ENCODE assay signal across 8 cellular contexts in genomic region chr2:218395456-218395825, GRCh38. TPM values are rescaled to one million over a fixed set of nuclear protein-coding genes. Genes with fewer than 3 reads are reported as not detected.
DNase-seq lines count a peak whose midpoint lies in the region; ATAC-seq and TF ChIP-seq lines count a peak whose summit lies in the region.

No MANE protein-coding gene starts in this region.

- 28% methylated on average over 16 of the region's 16 CpGs for WGBS in body of pancreas, 2 donors

- H3K27ac Mint-ChIP-seq in activated naive CD4-positive, alpha-beta T cell treated with anti-CD3 and anti-CD28 coated beads for 36 hours: no peak overlapping the region
- H3K27ac Mint-ChIP-seq in memory B cell: peak overlapping the region; percentile 94

- no peak for TF ChIP-seq POLR2A in body of pancreas (IDR thresholded peaks at IDR 0.05)

- H3K4me3 Mint-ChIP-seq in activated naive CD4-positive, alpha-beta T cell treated with anti-CD3 and anti-CD28 coated beads for 36 hours: peak overlapping the region; percentile 88
- peak overlapping the region; percentile 94 for H3K4me3 Mint-ChIP-seq in memory B cell

- no peaks in the 10 kb centered on the region for H3K27me3 ChIP-seq in body of pancreas
- H3K27me3 ChIP-seq in upper lobe of right lung: no peaks in the 10 kb centered on the region

- ATAC-seq in body of pancreas: no peak
- no peak for ATAC-seq in memory B cell (ENCODE audit: low read depth)
- ATAC-seq in upper lobe of right lung: no peak

- H3K9me3 Mint-ChIP-seq in activated naive CD4-positive, alpha-beta T cell treated with anti-CD3 and anti-CD28 coated beads for 36 hours: no peaks in the 10 kb centered on the region
- H3K9me3 Mint-ChIP-seq in memory B cell: no peaks in the 10 kb centered on the region

- H3K27me3 Mint-ChIP-seq in activated naive CD4-positive, alpha-beta T cell treated with anti-CD3 and anti-CD28 coated beads for 36 hours (ENCODE audit: low read depth): peaks cover 11% of the 10 kb centered on the region
- H3K27me3 Mint-ChIP-seq in memory B cell: no peaks in the 10 kb centered on the region

- no peak for DNase-seq in activated naive CD4-positive, alpha-beta T cell treated with anti-CD3 and anti-CD28 coated beads for 36 hours
- no peak for DNase-seq in activated naive CD4-positive, alpha-beta T cell treated with anti-CD3 and anti-CD28 coated beads, Interleukin-2, amount 50 U/mL, for 16 hours
- no peak for DNase-seq in body of pancreas
- no peak for DNase-seq in memory B cell (ENCODE audit: low spot score in 2 of 2)
- DNase-seq in upper lobe of right lung: peak; percentile 73
- no peak for DNase-seq in DMS 273 treated with DMSO at 0.1 percent for 48 hours (lab: John Stamatoyannopoulos, UW)
- no peak for DNase-seq in activated effector memory CD4-positive, alpha-beta T cell treated with Interleukin-2 at 50 U/mL for 16 hours
- DNase-seq in NCI-H1417 (lab: John Stamatoyannopoulos, UW): no peak

- H3K4me1 Mint-ChIP-seq in activated naive CD4-positive, alpha-beta T cell treated with anti-CD3 and anti-CD28 coated beads for 36 hours (ENCODE audit: low read depth): peaks cover 23% of the 10 kb centered on the region
- peaks cover 25% of the 10 kb centered on the region for H3K4me1 Mint-ChIP-seq in memory B cell

- peaks cover 36% of the 10 kb centered on the region for H3K4me1 ChIP-seq in body of pancreas
- peaks cover 20% of the 10 kb centered on the region for H3K4me1 ChIP-seq in upper lobe of right lung

- intact Hi-C loops in activated naive CD4-positive, alpha-beta T cell treated with anti-CD3 and anti-CD28 coated beads for 36 hours (cut with micrococcal nuclease): loop anchor here (5.0 to 10.0 kb wide), 3 partner anchors 78 to 859 kb away; partner anchors contain the start of genes TUBA4A and TUBA4B
- intact Hi-C loops in body of pancreas (cut with DNase I): no loop called here
- intact Hi-C loops in upper lobe of right lung (cut with DNase I): loop anchor here (10.0 kb wide), 1 partner anchor 101 kb away; the partner anchor contains the start of gene TMBIM1

- H3K4me3 ChIP-seq in body of pancreas (no peak overlapping the region), upper lobe of right lung (peak overlapping the region; percentile 79)

- CTCF ChIA-PET in activated naive CD4-positive, alpha-beta T cell treated with anti-CD3 and anti-CD28 coated beads for 36 hours (lab: Charles Lee): interaction anchor here (0.9 to 1.0 kb wide), 2 partner anchors 22 to 25 kb away, joined by 3 read pairs; no protein-coding TSS in a partner anchor

- TF ChIP-seq CTCF in body of pancreas (IDR thresholded peaks at IDR 0.05) (no peak), upper lobe of right lung (IDR thresholded peaks at IDR 0.05) (no peak)

- H3K27ac ChIP-seq in body of pancreas (peak overlapping the region; percentile 95 to 100 (median 98)), upper lobe of right lung (peak overlapping the region; percentile 100)

- H3K9me3 ChIP-seq in body of pancreas (no peaks in the 10 kb centered on the region), upper lobe of right lung (no peaks in the 10 kb centered on the region)

- no peaks in the 10 kb centered on the region for H3K36me3 Mint-ChIP-seq in activated naive CD4-positive, alpha-beta T cell treated with anti-CD3 and anti-CD28 coated beads for 36 hours (ENCODE audit: low read depth)
- H3K36me3 Mint-ChIP-seq in memory B cell: no peaks in the 10 kb centered on the region

- H3K36me3 ChIP-seq in body of pancreas (replicated peaks in 1 of 2; ENCODE audit: insufficient read depth in 1 of 2, low read depth in 2 of 2) (no peaks in the 10 kb centered on the region), upper lobe of right lung (no peaks in the 10 kb centered on the region)

RNA-seq across cellular contexts. Expression of gene CTDSP1, which starts 4.2 kb away (rescaled TPM):
- total RNA-seq in activated naive CD4-positive, alpha-beta T cell treated with anti-CD3 and anti-CD28 coated beads for 36 hours: 10 to 100 TPM; 26.1 to 26.2 TPM
- total RNA-seq in body of pancreas (10 to 100 TPM; 67.2 to 98.9 TPM), upper lobe of right lung (169 TPM)

RNA-seq across cellular contexts. Expression of gene SLC11A1, which starts 13.4 kb away (rescaled TPM):
- not detected for total RNA-seq in activated naive CD4-positive, alpha-beta T cell treated with anti-CD3 and anti-CD28 coated beads for 36 hours
- 1 to 10 TPM; 3.0 to 7.3 TPM for total RNA-seq in body of pancreas
- 302 TPM for total RNA-seq in upper lobe of right lung

RNA-seq across cellular contexts. Expression of gene VIL1, which starts 23.5 kb away (rescaled TPM):
- total RNA-seq in activated naive CD4-positive, alpha-beta T cell treated with anti-CD3 and anti-CD28 coated beads for 36 hours: not detected
- 10 to 100 TPM; 15.3 to 15.8 TPM for total RNA-seq in body of pancreas
- total RNA-seq in upper lobe of right lung: not detected

RNA-seq across cellular contexts. Expression of gene CATIP, which starts 38.8 kb away (rescaled TPM):
- not detected for total RNA-seq in activated naive CD4-positive, alpha-beta T cell treated with anti-CD3 and anti-CD28 coated beads for 36 hours
- total RNA-seq in body of pancreas: under 1 TPM; 0.33 to 0.52 TPM
- 0.64 TPM for total RNA-seq in upper lobe of right lung

Comparison
In these comparisons a context has a peak if more than half of its experiments do, and no peak if none do; other contexts are left out.
1. RNA of gene SLC11A1, which starts 13.4 kb away (total RNA-seq): 302 TPM in upper lobe of right lung (single experiment); 3.0 to 7.3 TPM in body of pancreas and not detected in activated naive CD4-positive, alpha-beta T cell treated with anti-CD3 and anti-CD28 coated beads for 36 hours; every median in the first group is over 10 times any median in the second.
2. RNA of gene VIL1, which starts 23.5 kb away (total RNA-seq): 15.3 to 15.8 TPM in body of pancreas; not detected in upper lobe of right lung (single experiment) and not detected in activated naive CD4-positive, alpha-beta T cell treated with anti-CD3 and anti-CD28 coated beads for 36 hours; every median in the first group is over 10 times any median in the second.